ENCODE assay signal across 1 cellular context in genomic region chr13:60162096-60162495, GRCh38.
TF ChIP-seq lines count a peak whose summit lies in the region.

No MANE protein-coding gene starts in this region.

TF ChIP-seq in HepG2, 621 proteins besides CTCF, POLR2A, EP300 and RAD21 (continued from another document):
- no peak for TF ChIP-seq DZIP1 (CRISPR knock-in tag; IDR thresholded peaks at IDR 0.05)
- no peak for TF ChIP-seq HMGXB4 (CRISPR knock-in tag; IDR thresholded peaks at IDR 0.05; ENCODE audit: borderline replicate concordance in 1 of 2, low read depth in 1 of 2)
- no peak for TF ChIP-seq HES4 (CRISPR knock-in tag; IDR thresholded peaks at IDR 0.05; ENCODE audit: borderline replicate concordance)
- TF ChIP-seq KIAA2018 (CRISPR knock-in tag; IDR thresholded peaks at IDR 0.05; ENCODE audit: borderline replicate concordance): no peak
- TF ChIP-seq ATF4 (CRISPR knock-in tag; IDR thresholded peaks at IDR 0.05): no peak
- TF ChIP-seq ZNF383 (CRISPR knock-in tag; IDR thresholded peaks at IDR 0.05; ENCODE audit: borderline replicate concordance): no peak
- TF ChIP-seq HOXA7 (CRISPR knock-in tag; IDR thresholded peaks at IDR 0.05): no peak
- no peak for TF ChIP-seq ZNF616 (CRISPR knock-in tag; IDR thresholded peaks at IDR 0.05; ENCODE audit: low read depth)
- no peak for TF ChIP-seq ZNF513 (CRISPR knock-in tag; conservative IDR thresholded peaks at IDR 0.05)
- no peak for TF ChIP-seq CENPBD1 (CRISPR knock-in tag; IDR thresholded peaks at IDR 0.05; ENCODE audit: borderline replicate concordance, low read depth)
- no peak for TF ChIP-seq ATAD3A (CRISPR knock-in tag; IDR thresholded peaks at IDR 0.05)
- TF ChIP-seq ETV5 (CRISPR knock-in tag; IDR thresholded peaks at IDR 0.05; ENCODE audit: borderline replicate concordance): no peak
- no peak for TF ChIP-seq BRF2 (CRISPR knock-in tag; IDR thresholded peaks at IDR 0.05)
- no peak for TF ChIP-seq ZBTB2 (CRISPR knock-in tag; IDR thresholded peaks at IDR 0.05; ENCODE audit: low read depth)
- no peak for TF ChIP-seq ZNF362 (CRISPR knock-in tag; IDR thresholded peaks at IDR 0.05; ENCODE audit: borderline replicate concordance)
TF ChIP-seq in HepG2: peak in this region for 0.
